25 cellular contexts compared by ENCODE assay signal in the genomic region with DNA sequence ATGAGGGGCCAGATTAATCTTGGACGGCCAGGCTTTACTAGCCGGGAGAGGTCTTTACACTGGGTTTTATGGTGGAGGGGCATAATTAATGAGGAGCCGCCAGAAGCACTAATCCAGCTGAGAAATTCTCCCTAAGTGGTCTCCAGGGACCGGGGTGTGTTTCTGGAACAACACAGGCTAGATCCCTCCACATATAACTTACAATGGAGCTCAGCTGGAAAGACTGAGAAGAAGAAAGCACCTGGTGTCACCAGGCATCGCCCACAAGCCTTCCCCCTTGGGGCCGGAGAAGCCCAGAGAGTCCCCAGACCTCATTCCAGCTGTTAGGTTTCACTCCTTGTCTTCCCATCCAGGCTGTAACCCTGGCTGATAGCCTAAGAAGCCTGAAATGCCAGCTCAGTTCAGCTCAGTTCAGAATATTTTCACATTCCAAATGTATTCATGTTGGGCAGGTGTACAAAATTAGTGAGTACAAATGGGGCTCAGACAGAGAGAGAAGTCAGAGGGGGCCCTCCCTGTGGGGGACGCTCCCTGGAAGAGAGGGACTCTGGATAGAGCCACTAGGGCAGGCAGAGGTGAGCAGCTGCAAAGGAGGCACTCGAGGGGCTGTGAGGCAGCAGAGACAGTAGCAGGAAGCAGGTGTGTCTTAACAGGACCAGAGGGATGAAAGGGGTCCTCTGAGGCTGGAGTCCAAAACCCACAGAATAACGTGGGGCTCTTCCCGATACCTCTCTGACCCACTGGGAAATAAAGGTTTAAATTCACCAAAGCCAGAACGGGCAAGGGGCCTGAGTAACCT.
A peak's percentile ranks its signal among the peaks of the same experiment; 100 is the strongest.
DNase-seq lines count a peak whose midpoint lies in the region; ATAC-seq and TF ChIP-seq lines count a peak whose summit lies in the region.
"Had no signal": no experiment of that assay in that cellular context is flagged by ENCODE, and none has a peak within 500 bp of the region (broad histone marks: within the 10 kb centered on the region; RNA-seq: fewer than 3 reads in every experiment).

No MANE protein-coding gene starts in this region.

- no peaks in the 10 kb centered on the region for H3F3A ChIP-seq in GM23338 (replicated peaks; ENCODE audit: low read depth)

- H3K27me3 Mint-ChIP-seq in GM23338 (ENCODE audit: insufficient read depth, low read depth, poor library complexity) (peaks cover 5% of the 10 kb centered on the region), brain (peaks cover 4% of the 10 kb centered on the region)

- no peaks in the 10 kb centered on the region for H3K9me2 ChIP-seq in GM23338 (ENCODE audit: insufficient read depth)

- H3K36me3 ChIP-seq in BE2C (no peaks in the 10 kb centered on the region), GM23338 (ENCODE audit: insufficient read depth) (no peaks in the 10 kb centered on the region)
- H3K36me3 ChIP-seq: left lung, MG63, thoracic aorta had no signal

- H2AFZ ChIP-seq in GM23338 = no peak overlapping the region; the same call in 1 of the 2 replicates

- H3K4me2 ChIP-seq in GM23338 = no peak overlapping the region

- H3K36me3 Mint-ChIP-seq in GM23338 (ENCODE audit: low read depth) = no peaks in the 10 kb centered on the region
- no peaks in the 10 kb centered on the region for H3K36me3 Mint-ChIP-seq in brain
- H3K36me3 Mint-ChIP-seq: CD8-positive, alpha-beta T cell; natural killer cell treated with Interleukin-12 subunit alpha and Interleukin-12 subunit beta and Interleukin-15 and Interleukin-18, amount 100 ng/mL, for 72 hours; stimulated activated naive B cell treated with anti-CD40 and anti-IgM and Interleukin-4, amounts not matched to agents 10 μg/mL and 1 μg/mL and 100 μg/mL, for 72 hours had no signal

- H3K4me3 ChIP-seq in BE2C (ENCODE audit: low read depth, low read length) (no peak overlapping the region), GM23338 (no peak overlapping the region)
- H3K4me3 ChIP-seq: left lung, MG63, SK-N-MC, skin epidermis, thoracic aorta had no signal

- peak; percentile 49 for ATAC-seq in GM23338
- ATAC-seq in GM21529 (IDR thresholded peaks at IDR 0.05; ENCODE audit: unreplicated experiment) = no peak
- ATAC-seq in HG03378 (IDR thresholded peaks at IDR 0.05; ENCODE audit: unreplicated experiment) = no peak
- ATAC-seq: CD8-positive, alpha-beta T cell; HepG2; left lung; natural killer cell treated with Interleukin-12 subunit alpha and Interleukin-12 subunit beta and Interleukin-15 and Interleukin-18, amount 100 ng/mL, for 72 hours; stimulated activated naive B cell treated with anti-CD40 and anti-IgM and Interleukin-4, amounts not matched to agents 10 μg/mL and 1 μg/mL and 100 μg/mL, for 72 hours had no signal

- peaks cover 3% of the 10 kb centered on the region; the same call in 1 of the 2 replicates for H3K4me1 ChIP-seq in BE2C
- no peaks in the 10 kb centered on the region; the same call in 1 of the 2 replicates for H3K4me1 ChIP-seq in GM23338 (ENCODE audit: insufficient read depth)

- no peaks in the 10 kb centered on the region for H3K27me3 ChIP-seq in BE2C
- no peaks in the 10 kb centered on the region for H3K27me3 ChIP-seq in GM23338 (ENCODE audit: insufficient read depth)
- H3K27me3 ChIP-seq: MG63 had no signal

- no peak overlapping the region for H3K27ac ChIP-seq in GM23338 (ENCODE audit: low read depth)
- H3K27ac ChIP-seq: left lung, SK-N-MC, skin epidermis, thoracic aorta had no signal

- TF ChIP-seq CTCF in BE2C (IDR thresholded peaks at IDR 0.05; ENCODE audit: low read depth, low read length) (no peak), GM23338 (conservative IDR thresholded peaks at IDR 0.05; ENCODE audit: low read depth in 2 of 2) (no peak), brain (conservative IDR thresholded peaks at IDR 0.05) (no peak)

- DNase-seq in BE2C (peak; percentile 33), GM23338 (ENCODE audit: low spot score) (no peak), NCI-H345 (lab: John Stamatoyannopoulos, UW) (peak; percentile 13), LoVo (ENCODE audit: low spot score) (no peak)
- no peak for DNase-seq in activated naive CD4-positive, alpha-beta T cell treated with Interleukin-2 at 50 U/mL for 16 hours
- DNase-seq: activated B cell treated with CpG ODN at 0.5 μM for 24 hours; activated CD4-positive, alpha-beta T cell treated with anti-CD3 and anti-CD28 coated beads, Interleukin-2, amount 50 U/mL, for 48 hours; amniotic stem cell; CD8-positive, alpha-beta T cell; cortex of kidney; head of caudate nucleus; left lung; MG63; midbrain; NCI-H2029 treated with DMSO at 0.1 percent for 48 hours; stimulated activated CD4-positive, alpha-beta T cell treated with anti-CD3 and anti-CD28 coated beads, Interleukin-2, amount 100 ng/mL, for 24 hours; stimulated activated naive B cell treated with anti-CD40 and anti-IgM and Interleukin-4, amounts not matched to agents 10 μg/mL and 1 μg/mL and 100 μg/mL, for 72 hours had no signal

- H3K4me3 Mint-ChIP-seq in GM23338 = no peak overlapping the region
- H3K4me3 Mint-ChIP-seq in brain = no peak overlapping the region
- H3K4me3 Mint-ChIP-seq: activated B cell treated with CpG ODN at 0.5 μM for 24 hours; CD8-positive, alpha-beta T cell; natural killer cell treated with Interleukin-12 subunit alpha and Interleukin-12 subunit beta and Interleukin-15 and Interleukin-18, amount 100 ng/mL, for 72 hours; stimulated activated naive B cell treated with anti-CD40 and anti-IgM and Interleukin-4, amounts not matched to agents 10 μg/mL and 1 μg/mL and 100 μg/mL, for 72 hours had no signal

- no peaks in the 10 kb centered on the region for H4K20me1 ChIP-seq in GM23338 (replicated peaks; ENCODE audit: insufficient read depth)

- H3K27ac Mint-ChIP-seq in GM23338 (no peak overlapping the region), brain (peak overlapping the region in 4 of 5 experiments; percentile 26 to 92 (median 64))
- H3K27ac Mint-ChIP-seq: activated B cell treated with CpG ODN at 0.5 μM for 24 hours; CD8-positive, alpha-beta T cell; natural killer cell treated with Interleukin-12 subunit alpha and Interleukin-12 subunit beta and Interleukin-15 and Interleukin-18, amount 100 ng/mL, for 72 hours; stimulated activated naive B cell treated with anti-CD40 and anti-IgM and Interleukin-4, amounts not matched to agents 10 μg/mL and 1 μg/mL and 100 μg/mL, for 72 hours had no signal

- no peaks in the 10 kb centered on the region for H3K79me2 ChIP-seq in GM23338 (replicated peaks; ENCODE audit: insufficient read depth)

- H3K9me3 ChIP-seq in BE2C = no peaks in the 10 kb centered on the region
- H3K9me3 ChIP-seq: left lung, MG63, thoracic aorta had no signal

- no peaks in the 10 kb centered on the region; the same call in 2 of the 3 replicates for H3K9me3 Mint-ChIP-seq in GM23338
- H3K9me3 Mint-ChIP-seq in brain = peaks cover 0 to 2% (median 0%) of the 10 kb centered on the region in 5 experiments
- H3K9me3 Mint-ChIP-seq: activated B cell treated with CpG ODN at 0.5 μM for 24 hours; CD8-positive, alpha-beta T cell; natural killer cell treated with Interleukin-12 subunit alpha and Interleukin-12 subunit beta and Interleukin-15 and Interleukin-18, amount 100 ng/mL, for 72 hours; stimulated activated naive B cell treated with anti-CD40 and anti-IgM and Interleukin-4, amounts not matched to agents 10 μg/mL and 1 μg/mL and 100 μg/mL, for 72 hours had no signal

- H3K4me1 Mint-ChIP-seq in GM23338 (peaks cover 23% of the 10 kb centered on the region), brain (peaks cover 74% of the 10 kb centered on the region)
- H3K4me1 Mint-ChIP-seq: activated B cell treated with CpG ODN at 0.5 μM for 24 hours had no signal

TF ChIP-seq in GM23338, 12 proteins besides CTCF, POLR2A, EP300 and RAD21 (continues in another document):
- TF ChIP-seq JUNB (IDR thresholded peaks at IDR 0.05; ENCODE audit: unreplicated experiment) = no peak
- TF ChIP-seq EZH2 (IDR thresholded peaks at IDR 0.05; ENCODE audit: low read depth, unreplicated experiment) = no peak

Comparison
In these comparisons a context has a peak if more than half of its experiments do, and no peak if none do; other contexts are left out.
1. DNase-seq: peak in BE2C (single experiment) and NCI-H345 (single experiment); none in GM23338 (single experiment), LoVo (single experiment) and activated naive CD4-positive, alpha-beta T cell treated with Interleukin-2 at 50 U/mL for 16 hours (single experiment).